16 cellular contexts compared by ENCODE assay signal in genomic region chr9:35920004-35920658, GRCh38. TPM values are rescaled to one million over a fixed set of nuclear protein-coding genes. Genes with fewer than 3 reads are reported as not detected.
DNase-seq lines count a peak whose midpoint lies in the region; ATAC-seq and TF ChIP-seq lines count a peak whose summit lies in the region.
"Had no signal": no experiment of that assay in that cellular context is flagged by ENCODE, and none has a peak within 500 bp of the region (broad histone marks: within the 10 kb centered on the region; RNA-seq: fewer than 3 reads in every experiment).

No MANE protein-coding gene starts in this region.

- H3K27ac Mint-ChIP-seq in stimulated activated effector memory CD8-positive, alpha-beta T cell treated with anti-CD3 and anti-CD28 coated beads, Interleukin-12 subunit alpha, Interleukin-12 subunit beta, amount 100 ng/mL, for 72 hours = no peak overlapping the region
- H3K27ac Mint-ChIP-seq: activated B cell treated with CpG ODN at 0.5 μM for 24 hours had no signal

- no peak overlapping the region for H3K23ac ChIP-seq in neuronal stem cell (ENCODE audit: low read depth, low read length, poor library complexity)

- no peak for ATAC-seq in stimulated activated effector memory CD8-positive, alpha-beta T cell treated with anti-CD3 and anti-CD28 coated beads, Interleukin-12 subunit alpha, Interleukin-12 subunit beta, amount 100 ng/mL, for 72 hours
- ATAC-seq in HG02938 (IDR thresholded peaks at IDR 0.05; ENCODE audit: unreplicated experiment) = no peak
- ATAC-seq: activated T-cell treated with anti-CD3 and anti-CD28 coated beads, Interleukin-2, amount 50 U/mL, for 4 hours had no signal

- no peaks in the 10 kb centered on the region for H3K9me3 Mint-ChIP-seq in stimulated activated effector memory CD8-positive, alpha-beta T cell treated with anti-CD3 and anti-CD28 coated beads, Interleukin-12 subunit alpha, Interleukin-12 subunit beta, amount 100 ng/mL, for 72 hours
- H3K9me3 Mint-ChIP-seq: activated B cell treated with CpG ODN at 0.5 μM for 24 hours; activated T-cell treated with anti-CD3 and anti-CD28 coated beads, Interleukin-2, amount 50 U/mL, for 4 hours; brain had no signal

- H3K9ac ChIP-seq in Loucy (ENCODE audit: low read depth, low read length, poor library complexity, severe bottlenecking) (no peak overlapping the region), duodenal mucosa (ENCODE audit: low read depth in 1 of 2, low read length in 2 of 2) (no peak overlapping the region), neuronal stem cell (ENCODE audit: low read depth, low read length, poor library complexity) (no peak overlapping the region)
- H3K9ac ChIP-seq: KMS-11 had no signal

- no peak overlapping the region for H2BK5ac ChIP-seq in neuronal stem cell (ENCODE audit: low read length)

- H3K36me3 Mint-ChIP-seq in stimulated activated effector memory CD8-positive, alpha-beta T cell treated with anti-CD3 and anti-CD28 coated beads, Interleukin-12 subunit alpha, Interleukin-12 subunit beta, amount 100 ng/mL, for 72 hours = no peaks in the 10 kb centered on the region
- H3K36me3 Mint-ChIP-seq: brain had no signal

- H3K27ac ChIP-seq in duodenal mucosa (ENCODE audit: low read depth, low read length) (peak overlapping the region; percentile 63), neuronal stem cell (replicated peaks; ENCODE audit: low read length) (no peak overlapping the region)
- H3K27ac ChIP-seq: KMS-11, suprapubic skin had no signal

- H2BK12ac ChIP-seq in neuronal stem cell (ENCODE audit: low read length) = no peak overlapping the region

- no peaks in the 10 kb centered on the region for H3K79me2 ChIP-seq in Loucy (ENCODE audit: insufficient read depth, low read length)

- H3K79me1 ChIP-seq in neuronal stem cell (ENCODE audit: low read depth, low read length) = no peaks in the 10 kb centered on the region

- H3K9me3 ChIP-seq in Loucy (ENCODE audit: insufficient read depth, low read depth, low read length) (no peaks in the 10 kb centered on the region), duodenal mucosa (ENCODE audit: control insufficient read depth in 1 of 2, low read length in 2 of 2) (no peaks in the 10 kb centered on the region), neuronal stem cell (replicated peaks in 1 of 2; ENCODE audit: control insufficient read depth in 2 of 2, insufficient read depth in 1 of 2, low read depth in 1 of 2, low read length in 2 of 2) (no peaks in the 10 kb centered on the region)
- H3K9me3 ChIP-seq: suprapubic skin had no signal

- H3K4me3 Mint-ChIP-seq in stimulated activated effector memory CD8-positive, alpha-beta T cell treated with anti-CD3 and anti-CD28 coated beads, Interleukin-12 subunit alpha, Interleukin-12 subunit beta, amount 100 ng/mL, for 72 hours = no peak overlapping the region
- H3K4me3 Mint-ChIP-seq: activated B cell treated with CpG ODN at 0.5 μM for 24 hours; activated T-cell treated with anti-CD3 and anti-CD28 coated beads, Interleukin-2, amount 50 U/mL, for 4 hours; brain had no signal

- H2AFZ ChIP-seq in Loucy (ENCODE audit: low read length) (peak overlapping the region; percentile 84), neuronal stem cell (ENCODE audit: low read length) (peak overlapping the region; percentile 49)

- no peak overlapping the region for H4K91ac ChIP-seq in neuronal stem cell (ENCODE audit: low read depth, low read length, poor library complexity)

- no peak overlapping the region for H3K4me2 ChIP-seq in Loucy (ENCODE audit: low read depth, low read length, poor library complexity, severe bottlenecking)
- H3K4me2 ChIP-seq in neuronal stem cell (ENCODE audit: insufficient read depth, low read length, poor library complexity, severe bottlenecking) = no peak overlapping the region
- H3K4me2 ChIP-seq: KMS-11 had no signal

- H4K20me1 ChIP-seq in Loucy (ENCODE audit: insufficient read depth, low read length, poor library complexity, severe bottlenecking) = no peaks in the 10 kb centered on the region

- H3K4ac ChIP-seq in neuronal stem cell (ENCODE audit: low read length) = no peak overlapping the region

- H3K36me3 ChIP-seq in Loucy (ENCODE audit: insufficient read depth, low read length) (no peaks in the 10 kb centered on the region), duodenal mucosa (ENCODE audit: control insufficient read depth in 1 of 2, insufficient read depth in 2 of 2, low read length in 2 of 2) (no peaks in the 10 kb centered on the region), neuronal stem cell (replicated peaks in 1 of 2; ENCODE audit: control insufficient read depth in 2 of 2, insufficient read depth in 2 of 2, low read length in 2 of 2) (no peaks in the 10 kb centered on the region)
- H3K36me3 ChIP-seq: suprapubic skin had no signal

- H3K4me1 Mint-ChIP-seq in stimulated activated effector memory CD8-positive, alpha-beta T cell treated with anti-CD3 and anti-CD28 coated beads, Interleukin-12 subunit alpha, Interleukin-12 subunit beta, amount 100 ng/mL, for 72 hours = no peaks in the 10 kb centered on the region

- no peak overlapping the region for H3K18ac ChIP-seq in neuronal stem cell (ENCODE audit: low read length)

- H3K14ac ChIP-seq in neuronal stem cell (ENCODE audit: low read length) = no peak overlapping the region

- DNase-seq in AG10803 (ENCODE audit: low read depth) (peak; percentile 16), neuronal stem cell (ENCODE audit: low spot score) (no peak), midbrain (lab: John Stamatoyannopoulos, UW) (no peak), C1 segment of cervical spinal cord (lab: John Stamatoyannopoulos, UW) (no peak)
- no peak for DNase-seq in stimulated activated effector memory CD8-positive, alpha-beta T cell treated with anti-CD3 and anti-CD28 coated beads, Interleukin-12 subunit alpha, Interleukin-12 subunit beta, amount 100 ng/mL, for 72 hours (ENCODE audit: low spot score in 2 of 2)
- DNase-seq: activated B cell treated with CpG ODN at 0.5 μM for 24 hours; activated T-cell treated with anti-CD3 and anti-CD28 coated beads, Interleukin-2, amount 50 U/mL, for 4 hours; nucleus accumbens had no signal

- peaks cover 15% of the 10 kb centered on the region for H3K4me1 ChIP-seq in Loucy (ENCODE audit: insufficient read depth, low read length, poor library complexity, severe bottlenecking)
- peaks cover 55 to 58% of the 10 kb centered on the region in 2 donors for H3K4me1 ChIP-seq in duodenal mucosa (ENCODE audit: control insufficient read depth in 1 of 2, insufficient read depth in 2 of 2, low read length in 2 of 2)
- peaks cover 2 to 14% of the 10 kb centered on the region in 2 donors for H3K4me1 ChIP-seq in neuronal stem cell (ENCODE audit: control insufficient read depth in 2 of 2, insufficient read depth in 1 of 2, low read depth in 1 of 2, low read length in 2 of 2)

- H3K9me2 ChIP-seq in Loucy (replicated peaks; ENCODE audit: low read depth, low read length) = no peaks in the 10 kb centered on the region

- no peak overlapping the region for H2BK120ac ChIP-seq in neuronal stem cell (ENCODE audit: low read depth, low read length)

- TF ChIP-seq CTCF in AG10803 (conservative IDR thresholded peaks at IDR 0.05; ENCODE audit: low read length) (no peak), Loucy (conservative IDR thresholded peaks at IDR 0.05; ENCODE audit: low read length) (no peak)

- no peak overlapping the region for H3K4me3 ChIP-seq in AG10803 (ENCODE audit: low read length)
- no peak overlapping the region for H3K4me3 ChIP-seq in Loucy (ENCODE audit: low read length, poor library complexity, severe bottlenecking)
- H3K4me3 ChIP-seq in duodenal mucosa (ENCODE audit: low read depth in 1 of 2, low read length in 2 of 2) = no peak overlapping the region
- no peak overlapping the region for H3K4me3 ChIP-seq in neuronal stem cell (ENCODE audit: low read length in 2 of 2)
- H3K4me3 ChIP-seq: suprapubic skin had no signal

- no peak overlapping the region for H2BK15ac ChIP-seq in neuronal stem cell (ENCODE audit: low read length)

- WGBS in neuronal stem cell (ENCODE audit: extremely low coverage in 2 of 2, insufficient read length in 2 of 2, insufficient replicate concordance in 1 of 2), 2 donors = no CpG with 5 or more reads among the region's 6 CpGs

- no peaks in the 10 kb centered on the region for H3F3A ChIP-seq in Loucy (ENCODE audit: low read depth)

- H2AK5ac ChIP-seq in neuronal stem cell (ENCODE audit: low read depth, low read length) = no peak overlapping the region

- no peaks in the 10 kb centered on the region for H3K27me3 ChIP-seq in Loucy (ENCODE audit: insufficient read depth, low read length, poor library complexity, severe bottlenecking)
- H3K27me3 ChIP-seq in duodenal mucosa (ENCODE audit: control insufficient read depth in 1 of 2, insufficient read depth in 2 of 2, low read length in 2 of 2) = no peaks in the 10 kb centered on the region
- H3K27me3 ChIP-seq in neuronal stem cell (ENCODE audit: control insufficient read depth in 3 of 3, insufficient read depth in 3 of 3, low read depth in 1 of 3, low read length in 3 of 3) = no peaks in the 10 kb centered on the region
- H3K27me3 ChIP-seq: suprapubic skin had no signal

- no peak overlapping the region for H4K8ac ChIP-seq in neuronal stem cell (ENCODE audit: low read depth, low read length)

RNA-seq across cellular contexts. Expression of gene SPAAR, which starts 10.8 kb away (rescaled TPM):
- 0.11 TPM for polyA plus RNA-seq in neuronal stem cell (2013, experiment 1 of 2)
- polyA plus RNA-seq in neuronal stem cell (2013, experiment 2 of 2) = 0.15 TPM

RNA-seq across cellular contexts. Expression of gene HRCT1, which starts 14.1 kb away (rescaled TPM):
- 0.04 TPM for polyA plus RNA-seq in neuronal stem cell (2013, experiment 1 of 2)
- 0.08 TPM for polyA plus RNA-seq in neuronal stem cell (2013, experiment 2 of 2)
- polyA plus RNA-seq: H1 had no signal

RNA-seq across cellular contexts. Expression of gene OR2S2, which starts 37.8 kb away (rescaled TPM):
- polyA plus RNA-seq in neuronal stem cell (2013, experiment 1 of 2) = not detected
- polyA plus RNA-seq in neuronal stem cell (2013, experiment 2 of 2) = not detected
- polyA plus RNA-seq: esophagus, H1 had no signal

RNA-seq across cellular contexts. Expression of gene OR13J1, which starts 49.9 kb away (rescaled TPM):
- polyA plus RNA-seq in neuronal stem cell (2013, experiment 1 of 2) = not detected
- polyA plus RNA-seq in neuronal stem cell (2013, experiment 2 of 2) = not detected
- polyA plus RNA-seq: esophagus, H1 had no signal
